ENCODE assay signal across 8 cellular contexts in genomic region chr11:95924414-95924760, GRCh38. TPM values are rescaled to one million over a fixed set of nuclear protein-coding genes. Genes with fewer than 3 reads are reported as not detected.
DNase-seq lines count a peak whose midpoint lies in the region; ATAC-seq and TF ChIP-seq lines count a peak whose summit lies in the region.

No MANE protein-coding gene starts in this region.

- peaks cover 22% of the 10 kb centered on the region for H3K4me1 Mint-ChIP-seq in dendritic cell treated with granulocyte-macrophage colony-stimulating factor and Interleukin-4, amounts not matched to agents 40 ng/mL and 50 ng/mL, for 4 days (ENCODE audit: low read depth)
- H3K4me1 Mint-ChIP-seq in mesothelial cell of epicardium, result peaks cover 28% of the 10 kb centered on the region

- peak; percentile 6 for DNase-seq in A172 (ENCODE audit: low spot score)
- DNase-seq in NCI-H69 (lab: John Stamatoyannopoulos, UW), result peak; percentile 74
- DNase-seq in mesothelial cell of epicardium (ENCODE audit: low spot score in 2 of 2, unreplicated experiment in 2 of 2), result no peak
- no peak for DNase-seq in hippocampal formation (lab: John Stamatoyannopoulos, UW)

- intact Hi-C loops in dendritic cell treated with granulocyte-macrophage colony-stimulating factor and Interleukin-4, amounts not matched to agents 40 ng/mL and 50 ng/mL, for 4 days (cut with micrococcal nuclease), result no loop called here

- H3K36me3 Mint-ChIP-seq in dendritic cell treated with granulocyte-macrophage colony-stimulating factor and Interleukin-4, amounts not matched to agents 40 ng/mL and 50 ng/mL, for 4 days (ENCODE audit: low read depth), result peaks cover 15% of the 10 kb centered on the region
- H3K36me3 Mint-ChIP-seq in mesothelial cell of epicardium, result no peaks in the 10 kb centered on the region

- H3K27me3 Mint-ChIP-seq in dendritic cell treated with granulocyte-macrophage colony-stimulating factor and Interleukin-4, amounts not matched to agents 40 ng/mL and 50 ng/mL, for 4 days, result peaks cover 10% of the 10 kb centered on the region
- no peaks in the 10 kb centered on the region for H3K27me3 Mint-ChIP-seq in mesothelial cell of epicardium (ENCODE audit: low read depth)

- H3K27ac Mint-ChIP-seq in dendritic cell treated with granulocyte-macrophage colony-stimulating factor and Interleukin-4, amounts not matched to agents 40 ng/mL and 50 ng/mL, for 4 days, result peak overlapping the region; percentile 97
- peak overlapping the region; percentile 98 for H3K27ac Mint-ChIP-seq in mesothelial cell of epicardium

- peak; percentile 4 for ATAC-seq in GM18868 (IDR thresholded peaks at IDR 0.05; ENCODE audit: unreplicated experiment)
- no peak for ATAC-seq in GM19452 (IDR thresholded peaks at IDR 0.05; ENCODE audit: unreplicated experiment)
- no peak for ATAC-seq in HG03432 (IDR thresholded peaks at IDR 0.05; ENCODE audit: unreplicated experiment)

- peak overlapping the region; percentile 99 for H3K4me3 Mint-ChIP-seq in dendritic cell treated with granulocyte-macrophage colony-stimulating factor and Interleukin-4, amounts not matched to agents 40 ng/mL and 50 ng/mL, for 4 days
- peak overlapping the region; percentile 94 for H3K4me3 Mint-ChIP-seq in mesothelial cell of epicardium

- no peaks in the 10 kb centered on the region for H3K9me3 Mint-ChIP-seq in dendritic cell treated with granulocyte-macrophage colony-stimulating factor and Interleukin-4, amounts not matched to agents 40 ng/mL and 50 ng/mL, for 4 days
- no peaks in the 10 kb centered on the region for H3K9me3 Mint-ChIP-seq in mesothelial cell of epicardium

- no peak for TF ChIP-seq CTCF in mesothelial cell of epicardium (IDR thresholded peaks at IDR 0.05; ENCODE audit: unreplicated experiment)

RNA-seq across cellular contexts. Expression of gene MTMR2, which starts 0.5 kb away (rescaled TPM):
- total RNA-seq in A172 (2014; rRNA removed; shearing (Covaris generic)), result 18.1 and 21.8 TPM in 2 replicates
- 34.6 to 37.4 TPM (median 36.9 TPM) in 3 replicates for total RNA-seq in mesothelial cell of epicardium

Comparison
In these comparisons a context has a peak if more than half of its experiments do, and no peak if none do; other contexts are left out.
1. DNase-seq: peak in A172 (single experiment) and NCI-H69 (single experiment); none in mesothelial cell of epicardium (0 of 2) and hippocampal formation (0 of 2).